Comparison of ENCODE assay signal across 10 cellular contexts in genomic region chr3:135929670-135930069, GRCh38. TPM values are rescaled to one million over a fixed set of nuclear protein-coding genes. Genes with fewer than 3 reads are reported as not detected.
DNase-seq lines count a peak whose midpoint lies in the region; ATAC-seq and TF ChIP-seq lines count a peak whose summit lies in the region.
"Had no signal": no experiment of that assay in that cellular context is flagged by ENCODE, and none has a peak within 500 bp of the region (broad histone marks: within the 10 kb centered on the region; RNA-seq: fewer than 3 reads in every experiment).

No MANE protein-coding gene starts in this region.

- H3K27ac ChIP-seq in left lung (no peak overlapping the region), testis (peak overlapping the region in 1 of 2 donors; percentile 50), A673 (ENCODE audit: low read depth, low read length, poor library complexity, severe bottlenecking) (no peak overlapping the region)

- no TSS peak for BruUV-seq in A673 (replicated peaks; lab: Mats Ljungman, UMichigan)

- intact Hi-C loops in left lung (cut with DNase I) (no loop called here), testis (cut with DNase I; ENCODE audit: low total_unique reads) (no loop called here), A673 (cut with micrococcal nuclease; ENCODE audit: unreplicated experiment) (no loop called here)

- CTCF ChIA-PET in A673 (lab: Charles Lee): no interaction called here

- no peaks in the 10 kb centered on the region for H3K27me3 ChIP-seq in left lung
- H3K27me3 ChIP-seq in testis: no peaks in the 10 kb centered on the region
- peaks cover 5% of the 10 kb centered on the region for H3K27me3 ChIP-seq in A673 (replicated peaks; ENCODE audit: insufficient read depth, low read depth, low read length, poor library complexity)

- no peak overlapping the region for H3K4me3 ChIP-seq in choroid plexus epithelial cell (ENCODE audit: low read depth, low read length)
- H3K4me3 ChIP-seq in left lung: no peak overlapping the region
- no peak overlapping the region for H3K4me3 ChIP-seq in testis
- no peak overlapping the region for H3K4me3 ChIP-seq in A673 (ENCODE audit: low read depth, low read length, poor library complexity, severe bottlenecking)

- H3K9me3 ChIP-seq in left lung (no peaks in the 10 kb centered on the region), testis (no peaks in the 10 kb centered on the region), A673 (ENCODE audit: low read depth, low read length, poor library complexity, severe bottlenecking) (no peaks in the 10 kb centered on the region)

- DNase-seq in LHCN-M2 (ENCODE audit: low read depth) (peak; percentile 70), choroid plexus epithelial cell (ENCODE audit: low read depth) (peak; percentile 89), left lung (peak in 1 of 2 donors; percentile 34), testis (peak; percentile 84), A673 (ENCODE audit: low spot score) (no peak), NCI-H82 (lab: John Stamatoyannopoulos, UW) (no peak), SW 1271 (lab: John Stamatoyannopoulos, UW) (no peak)
- DNase-seq: activated CD8-positive, alpha-beta memory T cell treated with anti-CD3 and anti-CD28 coated beads, Interleukin-2, amount 50 U/mL, for 48 hours; NCI-H2171 treated with DMSO at 0.1 percent for 48 hours had no signal

- POLR2A ChIA-PET in A673 (lab: Charles Lee; ENCODE audit: low non-redundant PET): no interaction called here

- no peak for TF ChIP-seq POLR2A in testis (IDR thresholded peaks at IDR 0.05)

- ATAC-seq in left lung: peak; percentile 49
- ATAC-seq: Panc1 had no signal

- no peaks in the 10 kb centered on the region for H3K4me1 ChIP-seq in left lung
- peaks cover 10% of the 10 kb centered on the region for H3K4me1 ChIP-seq in testis
- H3K4me1 ChIP-seq in A673 (ENCODE audit: insufficient read depth, low read length, poor library complexity, severe bottlenecking): no peaks in the 10 kb centered on the region

- no peaks in the 10 kb centered on the region for H3K36me3 ChIP-seq in left lung
- no peaks in the 10 kb centered on the region for H3K36me3 ChIP-seq in testis (ENCODE audit: low read depth, missing control alignments)
- H3K36me3 ChIP-seq in A673 (ENCODE audit: insufficient read depth, low read length, poor library complexity, severe bottlenecking): no peaks in the 10 kb centered on the region

- TF ChIP-seq CTCF in choroid plexus epithelial cell (conservative IDR thresholded peaks at IDR 0.05; ENCODE audit: low read depth, low read length) (peak; percentile 22), left lung (IDR thresholded peaks at IDR 0.05) (no peak), testis (IDR thresholded peaks at IDR 0.05) (no peak), A673 (conservative IDR thresholded peaks at IDR 0.05; ENCODE audit: low read depth, low read length) (no peak)

- 24 to 36% methylated on average over 1 of the region's 1 CpG for WGBS in testis, 2 donors

RNA-seq across cellular contexts. Expression of gene PPP2R3A, which starts 35.9 kb away (rescaled TPM):
- total RNA-seq in LHCN-M2 (2014; rRNA removed): 15.3 and 16.4 TPM in 2 replicates
- polyA plus RNA-seq in LHCN-M2 (2012): 6.7 TPM
- 10 to 100 TPM in 1 of 2 donors, 1 to 10 TPM in 1; 8.1 to 11.3 TPM for total RNA-seq in left lung
- 10 to 100 TPM; 35.4 to 41.7 TPM for total RNA-seq in testis
- polyA plus RNA-seq in testis (ENCODE audit: insufficient read depth, low read depth, low replicate concordance): 12.2 TPM
- total RNA-seq in A673 (2021): 1.1 and 1.3 TPM in 2 replicates

Comparison
In these comparisons a context has a peak if more than half of its experiments do, and no peak if none do; other contexts are left out.
1. DNase-seq: peak in LHCN-M2 (single experiment), choroid plexus epithelial cell (single experiment) and testis (single experiment); none in A673 (single experiment), NCI-H82 (single experiment) and SW 1271 (0 of 2).